9 cellular contexts compared by ENCODE assay signal in genomic region chr16:68642436-68643064, GRCh38. TPM values are rescaled to one million over a fixed set of nuclear protein-coding genes. Genes with fewer than 3 reads are reported as not detected.
DNase-seq lines count a peak whose midpoint lies in the region; FAIRE-seq and TF ChIP-seq lines count a peak whose summit lies in the region.
"Had no signal": no experiment of that assay in that cellular context is flagged by ENCODE, and none has a peak within 500 bp of the region (broad histone marks: within the 10 kb centered on the region; RNA-seq: fewer than 3 reads in every experiment).

No MANE protein-coding gene starts in this region.

- FAIRE-seq in HTR-8/SVneo (lab: Jason Lieb, UNC), result no peak
- FAIRE-seq in GM19239 (lab: Jason Lieb, UNC), result no peak
- FAIRE-seq: GM18507 had no signal

- H3K9me3 ChIP-seq in ES-I3 (ENCODE audit: control insufficient read depth, insufficient read depth, low read length), result no peaks in the 10 kb centered on the region
- H3K9me3 ChIP-seq in adrenal gland (replicated peaks in 1 of 3), result no peaks in the 10 kb centered on the region

- H3K4me1 ChIP-seq in ES-I3 (ENCODE audit: insufficient read depth, low read length) (peaks cover 24% of the 10 kb centered on the region), adrenal gland (replicated peaks in 1 of 2) (peaks cover 0 to 7% of the 10 kb centered on the region in 2 donors)

- intact Hi-C loops in adrenal gland (cut with DNase I), result no loop called here

- peaks cover 42% of the 10 kb centered on the region for H3K27me3 ChIP-seq in adrenal gland

- H3K9ac ChIP-seq in ES-I3 (ENCODE audit: low read depth, low read length), result peak overlapping the region; percentile 47; the same call in 1 of the 2 replicates

- TF ChIP-seq CTCF in fibroblast of villous mesenchyme (IDR thresholded peaks at IDR 0.05; ENCODE audit: insufficient read depth, low read depth, low read length), result no peak
- no peak for TF ChIP-seq CTCF in adrenal gland (IDR thresholded peaks at IDR 0.05)

- no peak overlapping the region for H3K27ac ChIP-seq in adrenal gland

- peak overlapping the region; percentile 30 for H3K4me3 ChIP-seq in fibroblast of villous mesenchyme (ENCODE audit: low read depth, low read length)
- H3K4me3 ChIP-seq in adrenal gland, result no peak overlapping the region

- no peak for TF ChIP-seq POLR2A in adrenal gland (IDR thresholded peaks at IDR 0.05)

- DNase-seq in NCI-H510A (lab: John Stamatoyannopoulos, UW) (peak; percentile 36), fibroblast of villous mesenchyme (ENCODE audit: low read depth) (no peak), retina (peak; percentile 92), HTR-8/SVneo (ENCODE audit: insufficient read length, low spot score) (no peak), GM19239 (ENCODE audit: insufficient read length, low spot score) (no peak), adrenal gland (no peak)
- DNase-seq: activated CD4-positive, alpha-beta T cell treated with anti-CD3 and anti-CD28 coated beads, Interleukin-2, amount 10 ng/mL, durations not matched to agents 24 days and 14 days had no signal

- 28 to 60% (median 37%) methylated on average over 18 to 50 of the region's 50 CpGs for WGBS in adrenal gland, 4 donors

- no peaks in the 10 kb centered on the region for H3K36me3 ChIP-seq in ES-I3 (ENCODE audit: insufficient read depth, low read length)
- no peaks in the 10 kb centered on the region for H3K36me3 ChIP-seq in adrenal gland (replicated peaks in 1 of 2)

RNA-seq across cellular contexts. Expression of gene CDH3, which starts 2.6 kb away (rescaled TPM):
- 0.32 and 2.2 TPM in 2 replicates for total RNA-seq in fibroblast of villous mesenchyme
- 1 to 10 TPM in 5 of 8 donors, under 1 TPM in 2, not detected in 1; 0.29 to 2.5 (median 1.1) TPM for total RNA-seq in adrenal gland
- polyA plus RNA-seq in adrenal gland, result under 1 TPM; 0.16 to 0.97 (median 0.20) TPM

Comparison
In these comparisons a context has a peak if more than half of its experiments do, and no peak if none do; other contexts are left out.
1. DNase-seq: peak in NCI-H510A (single experiment) and retina (single experiment); none in fibroblast of villous mesenchyme (single experiment), HTR-8/SVneo (single experiment), GM19239 (single experiment) and adrenal gland (0 of 7).